In genomic region chr17:29587591-29587990, GRCh38 we compare ENCODE assay signal across 9 cellular contexts. TPM values are rescaled to one million over a fixed set of nuclear protein-coding genes. Genes with fewer than 3 reads are reported as not detected.
DNase-seq lines count a peak whose midpoint lies in the region; ATAC-seq and TF ChIP-seq lines count a peak whose summit lies in the region.
"Had no signal": no experiment of that assay in that cellular context is flagged by ENCODE, and none has a peak within 500 bp of the region (broad histone marks: within the 10 kb centered on the region; RNA-seq: fewer than 3 reads in every experiment).

No MANE protein-coding gene starts in this region.

- WGBS in esophagus muscularis mucosa: 79% methylated on average over 6 of the region's 6 CpGs
- WGBS in sigmoid colon, 2 donors: 90 to 92% methylated on average over 6 of the region's 6 CpGs

- no peaks in the 10 kb centered on the region for H3K9me3 ChIP-seq in SK-N-MC (ENCODE audit: low read depth, low read length)
- H3K9me3 ChIP-seq in esophagus muscularis mucosa: no peaks in the 10 kb centered on the region
- no peaks in the 10 kb centered on the region for H3K9me3 ChIP-seq in sigmoid colon

- ATAC-seq in GM21529 (IDR thresholded peaks at IDR 0.05; ENCODE audit: unreplicated experiment): no peak
- ATAC-seq in HG03571 (IDR thresholded peaks at IDR 0.05; ENCODE audit: unreplicated experiment): no peak
- ATAC-seq in GM21447 (IDR thresholded peaks at IDR 0.05; ENCODE audit: unreplicated experiment): no peak

- intact Hi-C loops in esophagus muscularis mucosa (cut with DNase I): loop anchor here (5.0 kb wide), 1 partner anchor 40 kb away; no protein-coding TSS in a partner anchor
- intact Hi-C loops in sigmoid colon (cut with DNase I): no loop called here

- H3K27ac ChIP-seq in SK-N-MC: no peak overlapping the region
- H3K27ac ChIP-seq in esophagus muscularis mucosa (replicated peaks in 1 of 4): peak overlapping the region; percentile 85 to 94 (median 88)
- H3K27ac ChIP-seq in sigmoid colon: peak overlapping the region; percentile 82 to 92 (median 88)

- H3K4me3 ChIP-seq in GM12864 (ENCODE audit: low read depth, low read length) (peak overlapping the region; percentile 91), SK-N-MC (peak overlapping the region; percentile 88), esophagus muscularis mucosa (peak overlapping the region; percentile 85 to 99 (median 88)), sigmoid colon (peak overlapping the region in 3 of 4 donors; percentile 77 to 90 (median 89))

- DNase-seq in GM12864 (ENCODE audit: low read depth): no peak
- no peak for DNase-seq in SK-N-MC (ENCODE audit: low read depth, low spot score)
- no peak for DNase-seq in esophagus muscularis mucosa (ENCODE audit: extremely low spot score)
- DNase-seq in sigmoid colon: no peak
- DNase-seq in stimulated activated CD4-positive, alpha-beta T cell treated with anti-CD3 and anti-CD28 coated beads, Interleukin-2, amount 100 ng/mL, for 48 hours: no peak
- DNase-seq: SW 1271 had no signal

- TF ChIP-seq CTCF in GM12864 (IDR thresholded peaks at IDR 0.05; ENCODE audit: low read depth, low read length, missing control alignments): no peak
- no peak for TF ChIP-seq CTCF in esophagus muscularis mucosa (IDR thresholded peaks at IDR 0.05)
- TF ChIP-seq CTCF in sigmoid colon (IDR thresholded peaks at IDR 0.05): no peak

- H3K9ac ChIP-seq in SK-N-MC (ENCODE audit: insufficient read length): no peak overlapping the region

- peaks cover 80 to 92% (median 88%) of the 10 kb centered on the region in 4 donors for H3K4me1 ChIP-seq in esophagus muscularis mucosa
- H3K4me1 ChIP-seq in sigmoid colon: peaks cover 0 to 81% (median 73%) of the 10 kb centered on the region in 4 donors

- H3K36me3 ChIP-seq in SK-N-MC (ENCODE audit: insufficient read depth, low read length): no peaks in the 10 kb centered on the region
- H3K36me3 ChIP-seq in esophagus muscularis mucosa: peaks cover 3 to 12% (median 11%) of the 10 kb centered on the region in 4 donors
- peaks cover 0 to 8% (median 0%) of the 10 kb centered on the region in 4 donors for H3K36me3 ChIP-seq in sigmoid colon

- no peaks in the 10 kb centered on the region for H3K27me3 ChIP-seq in esophagus muscularis mucosa
- no peaks in the 10 kb centered on the region for H3K27me3 ChIP-seq in sigmoid colon

- TF ChIP-seq EP300 in esophagus muscularis mucosa (IDR thresholded peaks at IDR 0.05) (no peak), sigmoid colon (IDR thresholded peaks at IDR 0.05) (no peak)

- TF ChIP-seq POLR2A in esophagus muscularis mucosa (IDR thresholded peaks at IDR 0.05; ENCODE audit: low read depth) (no peak), sigmoid colon (IDR thresholded peaks at IDR 0.05) (no peak)

RNA-seq across cellular contexts. Expression of gene GIT1, which starts 1.9 kb away (rescaled TPM):
- 10 to 100 TPM; 28.7 to 50.4 (median 39.9) TPM for total RNA-seq in esophagus muscularis mucosa
- total RNA-seq in sigmoid colon: 10 to 100 TPM; 13.6 to 31.3 (median 16.8) TPM
- 10 to 100 TPM; 16.9 to 28.5 (median 18.0) TPM for polyA plus RNA-seq in sigmoid colon

RNA-seq across cellular contexts. Expression of gene ANKRD13B, which starts 5.3 kb away (rescaled TPM):
- 10 to 100 TPM in 3 of 4 donors, 1 to 10 TPM in 1; 8.0 to 16.1 (median 13.4) TPM for total RNA-seq in esophagus muscularis mucosa
- 10 to 100 TPM in 1 of 4 donors, 1 to 10 TPM in 3; 5.4 to 17.2 (median 6.2) TPM for total RNA-seq in sigmoid colon
- polyA plus RNA-seq in sigmoid colon: 1 to 10 TPM; 1.6 to 5.2 (median 3.0) TPM

RNA-seq across cellular contexts. Expression of gene TP53I13, which starts 19.1 kb away (rescaled TPM):
- total RNA-seq in esophagus muscularis mucosa: 10 to 100 TPM; 40.9 to 72.6 (median 55.7) TPM
- 10 to 100 TPM; 28.8 to 41.8 (median 35.4) TPM for total RNA-seq in sigmoid colon
- 10 to 100 TPM; 14.4 to 79.0 (median 20.3) TPM for polyA plus RNA-seq in sigmoid colon

RNA-seq across cellular contexts. Expression of gene ABHD15, which starts 20.8 kb away (rescaled TPM):
- 10 to 100 TPM in 3 of 4 donors, 1 to 10 TPM in 1; 6.8 to 18.3 (median 11.9) TPM for total RNA-seq in esophagus muscularis mucosa
- total RNA-seq in sigmoid colon: 10 to 100 TPM in 1 of 4 donors, 1 to 10 TPM in 3; 4.1 to 10.8 (median 6.7) TPM
- polyA plus RNA-seq in sigmoid colon: 10 to 100 TPM in 1 of 3 donors, 1 to 10 TPM in 2; 4.9 to 10.3 (median 5.4) TPM

RNA-seq across cellular contexts. Expression of gene CORO6, which starts 35.1 kb away (rescaled TPM):
- 10 to 100 TPM; 43.7 to 67.7 (median 46.9) TPM for total RNA-seq in esophagus muscularis mucosa
- 10 to 100 TPM; 23.9 to 94.4 (median 35.1) TPM for total RNA-seq in sigmoid colon
- 1 to 10 TPM in 2 of 3 donors, under 1 TPM in 1; 0.23 to 4.9 (median 3.0) TPM for polyA plus RNA-seq in sigmoid colon
